12 cellular contexts compared by ENCODE assay signal in the genomic region with DNA sequence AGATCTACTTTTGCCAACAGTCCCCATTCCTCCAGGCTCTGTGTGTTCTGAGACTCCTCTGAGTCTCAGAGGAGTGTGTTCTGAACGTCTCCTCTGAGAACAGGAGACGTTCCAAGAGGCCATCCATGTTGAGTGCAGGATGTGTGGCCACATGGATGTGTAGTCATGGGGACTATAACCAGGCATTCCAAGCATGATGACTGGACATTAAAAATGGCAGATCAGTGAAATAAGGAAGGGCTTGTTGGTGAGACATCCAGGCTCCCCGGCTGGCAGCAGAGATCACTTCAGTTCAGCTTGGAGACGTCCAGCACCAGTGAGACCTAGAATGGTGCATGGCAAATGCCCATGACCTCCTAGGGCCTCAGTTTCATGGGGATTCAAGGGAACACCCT. TPM values are rescaled to one million over a fixed set of nuclear protein-coding genes. Genes with fewer than 3 reads are reported as not detected.
DNase-seq lines count a peak whose midpoint lies in the region; ATAC-seq and TF ChIP-seq lines count a peak whose summit lies in the region.
"Had no signal": no experiment of that assay in that cellular context is flagged by ENCODE, and none has a peak within 500 bp of the region (broad histone marks: within the 10 kb centered on the region; RNA-seq: fewer than 3 reads in every experiment).

No MANE protein-coding gene starts in this region.

- TF ChIP-seq POLR2A in upper lobe of left lung (IDR thresholded peaks at IDR 0.05) = no peak

- WGBS in upper lobe of left lung, 2 donors = 77 to 84% methylated on average over 4 of the region's 4 CpGs

- no peaks in the 10 kb centered on the region for H3K27me3 Mint-ChIP-seq in activated naive CD4-positive, alpha-beta T cell treated with anti-CD3 and anti-CD28 coated beads, Interleukin-2, amount 10 ng/mL, durations not matched to agents 7 days and 5 days
- peaks cover 0 to 4% (median 4%) of the 10 kb centered on the region in 3 donors for H3K27me3 Mint-ChIP-seq in immature natural killer cell (ENCODE audit: low read depth in 3 of 3)

- no peak for DNase-seq in activated naive CD4-positive, alpha-beta T cell treated with anti-CD3 and anti-CD28 coated beads, Interleukin-2, amount 10 ng/mL, durations not matched to agents 7 days and 5 days
- no peak for DNase-seq in activated naive CD4-positive, alpha-beta T cell treated with Interleukin-2 at 50 U/mL for 16 hours
- DNase-seq in immature natural killer cell = no peak
- no peak for DNase-seq in upper lobe of left lung
- no peak for DNase-seq in NOMO-1 treated with DMSO at 0.1 percent for 48 hours (lab: John Stamatoyannopoulos, UW; ENCODE audit: unreplicated experiment)
- DNase-seq in GM10266 (ENCODE audit: extremely low spot score) = no peak
- DNase-seq: activated CD4-positive, alpha-beta T cell treated with anti-CD3 and anti-CD28 coated beads, Interleukin-2, amount 50 U/mL, for 4 hours; DMS 273 treated with DMSO at 0.1 percent for 48 hours; left ventricle myocardium superior; NCI-H524 had no signal

- peaks cover 8% of the 10 kb centered on the region for H3K36me3 ChIP-seq in SU-DHL-6 (ENCODE audit: low read length)
- peaks cover 0 to 5% (median 0%) of the 10 kb centered on the region in 4 donors for H3K36me3 ChIP-seq in upper lobe of left lung

- H3K9me2 ChIP-seq in SU-DHL-6 (replicated peaks; ENCODE audit: insufficient read depth, low read length) = no peaks in the 10 kb centered on the region

- H3K4me1 Mint-ChIP-seq in activated naive CD4-positive, alpha-beta T cell treated with anti-CD3 and anti-CD28 coated beads, Interleukin-2, amount 10 ng/mL, durations not matched to agents 7 days and 5 days = peaks cover 57% of the 10 kb centered on the region
- H3K4me1 Mint-ChIP-seq in immature natural killer cell = peaks cover 39 to 53% of the 10 kb centered on the region in 2 donors

- peak overlapping the region; percentile 79 for H3K4me3 Mint-ChIP-seq in activated naive CD4-positive, alpha-beta T cell treated with anti-CD3 and anti-CD28 coated beads, Interleukin-2, amount 10 ng/mL, durations not matched to agents 7 days and 5 days
- H3K4me3 Mint-ChIP-seq in immature natural killer cell = peak overlapping the region; percentile 89 to 95 (median 94)

- H3K36me3 Mint-ChIP-seq in activated naive CD4-positive, alpha-beta T cell treated with anti-CD3 and anti-CD28 coated beads, Interleukin-2, amount 10 ng/mL, durations not matched to agents 7 days and 5 days = peaks cover 28% of the 10 kb centered on the region
- H3K36me3 Mint-ChIP-seq in immature natural killer cell = peaks cover 0 to 4% (median 3%) of the 10 kb centered on the region in 3 donors

- H3K27ac Mint-ChIP-seq in activated naive CD4-positive, alpha-beta T cell treated with anti-CD3 and anti-CD28 coated beads, Interleukin-2, amount 10 ng/mL, durations not matched to agents 7 days and 5 days = peak overlapping the region; percentile 98
- H3K27ac Mint-ChIP-seq in immature natural killer cell = peak overlapping the region; percentile 95 to 100 (median 98)

- peak overlapping the region; percentile 73 for H3K4me2 ChIP-seq in SU-DHL-6 (ENCODE audit: low read depth, low read length, poor library complexity, severe bottlenecking)

- no peak for TF ChIP-seq EP300 in upper lobe of left lung (IDR thresholded peaks at IDR 0.05)

- TF ChIP-seq CTCF in SU-DHL-6 (IDR thresholded peaks at IDR 0.05; ENCODE audit: insufficient read depth, low read length, poor library complexity, severe bottlenecking) (no peak), upper lobe of left lung (IDR thresholded peaks at IDR 0.05) (no peak), GM10266 (IDR thresholded peaks at IDR 0.05; ENCODE audit: control insufficient read depth, insufficient read depth, low read depth, missing control alignments) (no peak)

- H3K27ac ChIP-seq in SU-DHL-6 (ENCODE audit: low read depth, low read length) (peak overlapping the region; percentile 90), upper lobe of left lung (peak overlapping the region; percentile 83 to 90 (median 87))

- peaks cover 30% of the 10 kb centered on the region for H3F3A ChIP-seq in SU-DHL-6 (ENCODE audit: insufficient read depth)

- H3K27me3 ChIP-seq in SU-DHL-6 (ENCODE audit: low read length) (no peaks in the 10 kb centered on the region), upper lobe of left lung (no peaks in the 10 kb centered on the region)

- no peak overlapping the region for H3K9ac ChIP-seq in SU-DHL-6 (ENCODE audit: low read length)

- no peak overlapping the region for H2AFZ ChIP-seq in SU-DHL-6 (ENCODE audit: low read depth, low read length, severe bottlenecking)

- H3K4me3 ChIP-seq in SU-DHL-6 (ENCODE audit: insufficient read depth, low read length, poor library complexity, severe bottlenecking) (no peak overlapping the region), upper lobe of left lung (peak overlapping the region in 1 of 4 donors; percentile 55)

- peaks cover 10% of the 10 kb centered on the region for H3K9me3 Mint-ChIP-seq in activated naive CD4-positive, alpha-beta T cell treated with anti-CD3 and anti-CD28 coated beads, Interleukin-2, amount 10 ng/mL, durations not matched to agents 7 days and 5 days
- H3K9me3 Mint-ChIP-seq in immature natural killer cell = no peaks in the 10 kb centered on the region

- H3K9me3 ChIP-seq in SU-DHL-6 (ENCODE audit: insufficient read depth, low read length) = no peaks in the 10 kb centered on the region
- no peaks in the 10 kb centered on the region for H3K9me3 ChIP-seq in upper lobe of left lung

- H3K79me2 ChIP-seq in SU-DHL-6 (ENCODE audit: insufficient read depth, low read length) = peaks cover 13% of the 10 kb centered on the region

- CTCF ChIA-PET in activated naive CD4-positive, alpha-beta T cell treated with anti-CD3 and anti-CD28 coated beads, Interleukin-2, amount 10 ng/mL, durations not matched to agents 7 days and 5 days (lab: Charles Lee) = no interaction called here

- H3K4me1 ChIP-seq in upper lobe of left lung = peaks cover 24 to 32% (median 27%) of the 10 kb centered on the region in 4 donors

- no peak for ATAC-seq in upper lobe of left lung (ENCODE audit: low FRiP score in 2 of 2)
- no peak for ATAC-seq in GM19467 (IDR thresholded peaks at IDR 0.05; ENCODE audit: unreplicated experiment)

- no peaks in the 10 kb centered on the region for H4K20me1 ChIP-seq in SU-DHL-6 (ENCODE audit: low read depth, low read length)

RNA-seq across cellular contexts. Expression of a gene that starts 34.3 kb away (rescaled TPM):
- polyA plus RNA-seq in immature natural killer cell = under 1 TPM in 1 of 3 donors, not detected in 2; 0.15 TPM
- 10 to 100 TPM in 2 of 6 donors, 1 to 10 TPM in 4; 4.1 to 13.6 (median 5.7) TPM for total RNA-seq in upper lobe of left lung

RNA-seq across cellular contexts. Expression of a gene that starts 46.4 kb away (rescaled TPM):
- polyA plus RNA-seq in immature natural killer cell = 10 to 100 TPM in 2 of 3 donors, 1 to 10 TPM in 1; 9.4 to 13.7 (median 12.7) TPM
- 10 to 100 TPM in 1 of 6 donors, 1 to 10 TPM in 5; 4.2 to 10.0 (median 5.3) TPM for total RNA-seq in upper lobe of left lung

RNA-seq across cellular contexts. Expression of a gene that starts 47.1 kb away (rescaled TPM):
- 1 to 10 TPM in 2 of 3 donors, under 1 TPM in 1; 0.42 to 6.1 (median 4.8) TPM for polyA plus RNA-seq in immature natural killer cell
- total RNA-seq in upper lobe of left lung = 10 to 100 TPM in 5 of 6 donors, 1 to 10 TPM in 1; 5.5 to 83.8 (median 19.5) TPM
